In genomic region chr14:73717247-73717646, GRCh38 we compare ENCODE assay signal across 1 cellular context.
TF ChIP-seq lines count a peak whose summit lies in the region.

No MANE protein-coding gene starts in this region.

TF ChIP-seq in IMR-90, 13 proteins besides CTCF, POLR2A, EP300 and RAD21:
- no peak for TF ChIP-seq NFE2L2 (IDR thresholded peaks at IDR 0.05; ENCODE audit: low read depth, low read length)
- no peak for TF ChIP-seq RFX5 (IDR thresholded peaks at IDR 0.05; ENCODE audit: low read depth, low read length)
- no peak for TF ChIP-seq CEBPB (IDR thresholded peaks at IDR 0.05; ENCODE audit: low read depth, low read length)
- TF ChIP-seq USF2 (IDR thresholded peaks at IDR 0.05; ENCODE audit: low read depth, low read length): no peak
- no peak for TF ChIP-seq SMC3 (IDR thresholded peaks at IDR 0.05; ENCODE audit: low read depth, low read length)
- no peak for TF ChIP-seq ELK1 (IDR thresholded peaks at IDR 0.05; ENCODE audit: borderline replicate concordance, low read depth, low read length)
- no peak for TF ChIP-seq RCOR1 (IDR thresholded peaks at IDR 0.05; ENCODE audit: insufficient replicate concordance, low read length)
- no peak for TF ChIP-seq BHLHE40 (IDR thresholded peaks at IDR 0.05; ENCODE audit: low read depth, low read length)
- TF ChIP-seq FOS (IDR thresholded peaks at IDR 0.05; ENCODE audit: low read depth, low read length): no peak
- TF ChIP-seq MXI1 (IDR thresholded peaks at IDR 0.05; ENCODE audit: borderline replicate concordance, low read depth, low read length): no peak
- no peak for TF ChIP-seq MAZ (IDR thresholded peaks at IDR 0.05; ENCODE audit: borderline replicate concordance, low read depth, low read length)
- no peak for TF ChIP-seq CHD1 (IDR thresholded peaks at IDR 0.05; ENCODE audit: low read depth, low read length)
- no peak for TF ChIP-seq MAFK (IDR thresholded peaks at IDR 0.05; ENCODE audit: low read depth, low read length)
